ENCODE assay signal across 3 cellular contexts in genomic region chr6:120103616-120104015, GRCh38.
A peak's percentile ranks its signal among the peaks of the same experiment; 100 is the strongest.
TF ChIP-seq lines count a peak whose summit lies in the region.

No MANE protein-coding gene starts in this region.

TF ChIP-seq in HCT116, 20 proteins besides CTCF, POLR2A, EP300 and RAD21:
- TF ChIP-seq, protein P1, sequence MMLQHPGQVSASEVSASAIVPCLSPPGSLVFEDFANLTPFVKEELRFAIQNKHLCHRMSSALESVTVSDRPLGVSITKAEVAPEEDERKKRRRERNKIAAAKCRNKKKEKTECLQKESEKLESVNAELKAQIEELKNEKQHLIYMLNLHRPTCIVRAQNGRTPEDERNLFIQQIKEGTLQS (IDR thresholded peaks at IDR 0.05): no peak
- TF ChIP-seq JUND (IDR thresholded peaks at IDR 0.05) (no peak), CEBPB (IDR thresholded peaks at IDR 0.05; ENCODE audit: low read depth) (peak; percentile 53), ELF1 (IDR thresholded peaks at IDR 0.05; ENCODE audit: borderline replicate concordance, low read depth) (no peak)

TF ChIP-seq in WTC11, 78 proteins besides CTCF, POLR2A, EP300 and RAD21:
- TF ChIP-seq NFATC4 (CRISPR knock-in tag; IDR thresholded peaks at IDR 0.05) (no peak), GABPB1 (CRISPR knock-in tag; IDR thresholded peaks at IDR 0.05) (0 out of 2 replicates have a peak, but pooled peaks have one; percentile 26), ZNF317 (CRISPR knock-in tag; IDR thresholded peaks at IDR 0.05; ENCODE audit: borderline replicate concordance, low read depth) (no peak), JAZF1 (CRISPR knock-in tag; IDR thresholded peaks at IDR 0.05) (no peak)
- TF ChIP-seq, protein P2, sequence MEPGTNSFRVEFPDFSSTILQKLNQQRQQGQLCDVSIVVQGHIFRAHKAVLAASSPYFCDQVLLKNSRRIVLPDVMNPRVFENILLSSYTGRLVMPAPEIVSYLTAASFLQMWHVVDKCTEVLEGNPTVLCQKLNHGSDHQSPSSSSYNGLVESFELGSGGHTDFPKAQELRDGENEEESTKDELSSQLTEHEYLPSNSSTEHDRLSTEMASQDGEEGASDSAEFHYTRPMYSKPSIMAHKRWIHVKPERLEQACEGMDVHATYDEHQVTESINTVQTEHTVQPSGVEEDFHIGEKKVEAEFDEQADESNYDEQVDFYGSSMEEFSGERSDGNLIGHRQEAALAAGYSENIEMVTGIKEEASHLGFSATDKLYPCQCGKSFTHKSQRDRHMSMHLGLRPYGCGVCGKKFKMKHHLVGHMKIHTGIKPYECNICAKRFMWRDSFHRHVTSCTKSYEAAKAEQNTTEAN (CRISPR knock-in tag; IDR thresholded peaks at IDR 0.05): no peak

TF ChIP-seq in K562, 482 proteins besides CTCF, POLR2A, EP300 and RAD21 (continues in another document):
- TF ChIP-seq CEBPG (CRISPR knock-in tag; IDR thresholded peaks at IDR 0.05): no peak
- peak; percentile 87 to 89 for TF ChIP-seq CEBPG (tag; conservative IDR thresholded peaks at IDR 0.05 in 1 of 2, IDR thresholded peaks at IDR 0.05 in 1 of 2)
- TF ChIP-seq JUND (IDR thresholded peaks at IDR 0.05; ENCODE audit: borderline replicate concordance, low read depth, low read length): no peak
- TF ChIP-seq JUND (tag; IDR thresholded peaks at IDR 0.05; ENCODE audit: borderline replicate concordance, low read depth, low read length): no peak
- TF ChIP-seq SMAD1 (IDR thresholded peaks at IDR 0.05; ENCODE audit: low read depth, low read length, partially characterized antibody): no peak
- TF ChIP-seq GTF2F1 (IDR thresholded peaks at IDR 0.05; ENCODE audit: low read depth, low read length): no peak
- TF ChIP-seq E2F6 (IDR thresholded peaks at IDR 0.05; ENCODE audit: borderline replicate concordance in 1 of 2, extremely low read depth in 1 of 2, insufficient read depth in 1 of 2, insufficient read length in 1 of 2, low read depth in 1 of 2, low read length in 1 of 2, poor library complexity in 1 of 2, severe bottlenecking in 1 of 2): no peak
- TF ChIP-seq, protein P1 (IDR thresholded peaks at IDR 0.05): 0 out of 2 replicates have a peak, but pooled peaks have one; percentile 17
- TF ChIP-seq, protein P1 (CRISPR knock-in tag; conservative IDR thresholded peaks at IDR 0.05): no peak
- TF ChIP-seq, protein P3, sequence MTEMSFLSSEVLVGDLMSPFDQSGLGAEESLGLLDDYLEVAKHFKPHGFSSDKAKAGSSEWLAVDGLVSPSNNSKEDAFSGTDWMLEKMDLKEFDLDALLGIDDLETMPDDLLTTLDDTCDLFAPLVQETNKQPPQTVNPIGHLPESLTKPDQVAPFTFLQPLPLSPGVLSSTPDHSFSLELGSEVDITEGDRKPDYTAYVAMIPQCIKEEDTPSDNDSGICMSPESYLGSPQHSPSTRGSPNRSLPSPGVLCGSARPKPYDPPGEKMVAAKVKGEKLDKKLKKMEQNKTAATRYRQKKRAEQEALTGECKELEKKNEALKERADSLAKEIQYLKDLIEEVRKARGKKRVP (CRISPR knock-in tag; IDR thresholded peaks at IDR 0.05): peak; percentile 62; the same call in 1 of the 2 replicates
- no peak for TF ChIP-seq OTX1 (CRISPR knock-in tag; IDR thresholded peaks at IDR 0.05)
- no peak for TF ChIP-seq ERF (CRISPR knock-in tag; IDR thresholded peaks at IDR 0.05)
- no peak for TF ChIP-seq YY1 (IDR thresholded peaks at IDR 0.05; ENCODE audit: borderline replicate concordance in 1 of 3, control insufficient read depth in 1 of 3, extremely low read depth in 1 of 3, insufficient read depth in 3 of 3, insufficient read length in 1 of 3, insufficient replicate concordance in 2 of 3, low read depth in 1 of 3, low read length in 2 of 3)
- TF ChIP-seq HNRNPK (IDR thresholded peaks at IDR 0.05; ENCODE audit: low read depth, low read length, poor library complexity, severe bottlenecking): no peak
- TF ChIP-seq CHD4 (IDR thresholded peaks at IDR 0.05; ENCODE audit: insufficient read depth, insufficient replicate concordance, low read depth, low read length, poor library complexity, severe bottlenecking): no peak
- TF ChIP-seq, protein P4, sequence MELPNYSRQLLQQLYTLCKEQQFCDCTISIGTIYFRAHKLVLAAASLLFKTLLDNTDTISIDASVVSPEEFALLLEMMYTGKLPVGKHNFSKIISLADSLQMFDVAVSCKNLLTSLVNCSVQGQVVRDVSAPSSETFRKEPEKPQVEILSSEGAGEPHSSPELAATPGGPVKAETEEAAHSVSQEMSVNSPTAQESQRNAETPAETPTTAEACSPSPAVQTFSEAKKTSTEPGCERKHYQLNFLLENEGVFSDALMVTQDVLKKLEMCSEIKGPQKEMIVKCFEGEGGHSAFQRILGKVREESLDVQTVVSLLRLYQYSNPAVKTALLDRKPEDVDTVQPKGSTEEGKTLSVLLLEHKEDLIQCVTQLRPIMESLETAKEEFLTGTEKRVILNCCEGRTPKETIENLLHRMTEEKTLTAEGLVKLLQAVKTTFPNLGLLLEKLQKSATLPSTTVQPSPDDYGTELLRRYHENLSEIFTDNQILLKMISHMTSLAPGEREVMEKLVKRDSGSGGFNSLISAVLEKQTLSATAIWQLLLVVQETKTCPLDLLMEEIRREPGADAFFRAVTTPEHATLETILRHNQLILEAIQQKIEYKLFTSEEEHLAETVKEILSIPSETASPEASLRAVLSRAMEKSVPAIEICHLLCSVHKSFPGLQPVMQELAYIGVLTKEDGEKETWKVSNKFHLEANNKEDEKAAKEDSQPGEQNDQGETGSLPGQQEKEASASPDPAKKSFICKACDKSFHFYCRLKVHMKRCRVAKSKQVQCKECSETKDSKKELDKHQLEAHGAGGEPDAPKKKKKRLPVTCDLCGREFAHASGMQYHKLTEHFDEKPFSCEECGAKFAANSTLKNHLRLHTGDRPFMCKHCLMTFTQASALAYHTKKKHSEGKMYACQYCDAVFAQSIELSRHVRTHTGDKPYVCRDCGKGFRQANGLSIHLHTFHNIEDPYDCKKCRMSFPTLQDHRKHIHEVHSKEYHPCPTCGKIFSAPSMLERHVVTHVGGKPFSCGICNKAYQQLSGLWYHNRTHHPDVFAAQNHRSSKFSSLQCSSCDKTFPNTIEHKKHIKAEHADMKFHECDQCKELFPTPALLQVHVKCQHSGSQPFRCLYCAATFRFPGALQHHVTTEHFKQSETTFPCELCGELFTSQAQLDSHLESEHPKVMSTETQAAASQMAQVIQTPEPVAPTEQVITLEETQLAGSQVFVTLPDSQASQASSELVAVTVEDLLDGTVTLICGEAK (IDR thresholded peaks at IDR 0.05): 0 out of 2 replicates have a peak, but pooled peaks have one; percentile 38
- TF ChIP-seq, protein P4 (CRISPR knock-in tag; IDR thresholded peaks at IDR 0.05): no peak
- TF ChIP-seq STAT5B (CRISPR knock-in tag; IDR thresholded peaks at IDR 0.05): no peak
- peak; percentile 13 to 67; a peak in 2 of 4 replicates for TF ChIP-seq TRIM24 (IDR thresholded peaks at IDR 0.05)
- TF ChIP-seq JUNB (CRISPR knock-in tag; conservative IDR thresholded peaks at IDR 0.05): no peak
- no peak for TF ChIP-seq FOXA3 (CRISPR knock-in tag; conservative IDR thresholded peaks at IDR 0.05 in 1 of 2, IDR thresholded peaks at IDR 0.05 in 1 of 2)
- TF ChIP-seq, protein P5, sequence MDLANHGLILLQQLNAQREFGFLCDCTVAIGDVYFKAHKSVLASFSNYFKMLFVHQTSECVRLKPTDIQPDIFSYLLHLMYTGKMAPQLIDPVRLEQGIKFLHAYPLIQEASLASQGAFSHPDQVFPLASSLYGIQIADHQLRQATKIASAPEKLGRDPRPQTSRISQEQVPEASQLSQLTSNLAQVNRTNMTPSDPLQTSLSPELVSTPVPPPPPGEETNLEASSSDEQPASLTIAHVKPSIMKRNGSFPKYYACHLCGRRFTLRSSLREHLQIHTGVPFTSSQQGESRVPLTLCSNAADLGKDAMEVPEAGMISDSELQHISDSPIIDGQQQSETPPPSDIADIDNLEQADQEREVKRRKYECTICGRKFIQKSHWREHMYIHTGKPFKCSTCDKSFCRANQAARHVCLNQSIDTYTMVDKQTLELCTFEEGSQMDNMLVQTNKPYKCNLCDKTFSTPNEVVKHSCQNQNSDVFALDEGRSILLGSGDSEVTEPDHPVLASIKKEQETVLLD (IDR thresholded peaks at IDR 0.05): no peak
- TF ChIP-seq, protein P6, sequence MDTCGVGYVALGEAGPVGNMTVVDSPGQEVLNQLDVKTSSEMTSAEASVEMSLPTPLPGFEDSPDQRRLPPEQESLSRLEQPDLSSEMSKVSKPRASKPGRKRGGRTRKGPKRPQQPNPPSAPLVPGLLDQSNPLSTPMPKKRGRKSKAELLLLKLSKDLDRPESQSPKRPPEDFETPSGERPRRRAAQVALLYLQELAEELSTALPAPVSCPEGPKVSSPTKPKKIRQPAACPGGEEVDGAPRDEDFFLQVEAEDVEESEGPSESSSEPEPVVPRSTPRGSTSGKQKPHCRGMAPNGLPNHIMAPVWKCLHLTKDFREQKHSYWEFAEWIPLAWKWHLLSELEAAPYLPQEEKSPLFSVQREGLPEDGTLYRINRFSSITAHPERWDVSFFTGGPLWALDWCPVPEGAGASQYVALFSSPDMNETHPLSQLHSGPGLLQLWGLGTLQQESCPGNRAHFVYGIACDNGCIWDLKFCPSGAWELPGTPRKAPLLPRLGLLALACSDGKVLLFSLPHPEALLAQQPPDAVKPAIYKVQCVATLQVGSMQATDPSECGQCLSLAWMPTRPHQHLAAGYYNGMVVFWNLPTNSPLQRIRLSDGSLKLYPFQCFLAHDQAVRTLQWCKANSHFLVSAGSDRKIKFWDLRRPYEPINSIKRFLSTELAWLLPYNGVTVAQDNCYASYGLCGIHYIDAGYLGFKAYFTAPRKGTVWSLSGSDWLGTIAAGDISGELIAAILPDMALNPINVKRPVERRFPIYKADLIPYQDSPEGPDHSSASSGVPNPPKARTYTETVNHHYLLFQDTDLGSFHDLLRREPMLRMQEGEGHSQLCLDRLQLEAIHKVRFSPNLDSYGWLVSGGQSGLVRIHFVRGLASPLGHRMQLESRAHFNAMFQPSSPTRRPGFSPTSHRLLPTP (IDR thresholded peaks at IDR 0.05; ENCODE audit: borderline replicate concordance, extremely low read depth, insufficient read length): no peak
- no peak for TF ChIP-seq CREB3L1 (IDR thresholded peaks at IDR 0.05; ENCODE audit: borderline replicate concordance, low read depth)
- TF ChIP-seq TCF15 (CRISPR knock-in tag; IDR thresholded peaks at IDR 0.05): no peak
- no peak for TF ChIP-seq POLR2G (IDR thresholded peaks at IDR 0.05; ENCODE audit: low read depth, low read length)
